In the genomic region with DNA sequence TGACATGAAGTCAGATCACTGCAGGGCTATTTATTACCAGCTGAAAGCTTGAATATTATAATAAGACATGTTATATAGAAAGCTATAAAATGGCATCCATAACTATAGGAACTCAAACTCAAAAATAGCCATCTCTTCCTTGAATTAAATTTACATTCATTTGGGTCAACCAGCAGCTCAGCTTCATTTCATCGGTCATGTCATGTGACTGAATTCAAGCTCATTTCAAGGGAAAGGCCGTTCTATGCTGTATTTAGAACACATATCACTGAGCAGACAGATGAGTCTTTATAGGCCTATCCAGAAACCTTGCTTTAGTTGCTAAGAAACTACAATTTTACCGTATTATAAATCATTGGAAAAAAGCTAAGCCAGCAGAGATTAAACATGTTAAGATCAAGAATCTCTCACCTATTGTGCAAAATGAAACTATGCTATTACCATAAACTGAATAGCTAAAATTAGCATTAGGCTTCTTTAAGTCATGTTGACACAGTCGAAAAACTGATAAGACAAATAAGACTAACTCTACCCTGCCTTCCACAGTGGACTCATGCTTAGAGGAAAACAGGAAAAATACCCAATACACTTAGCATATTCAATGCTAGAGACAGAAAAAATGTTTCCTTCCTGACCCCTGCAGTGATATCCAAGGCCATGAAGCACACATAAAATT, we compare ENCODE assay signal across 8 cellular contexts. TPM values are rescaled to one million over a fixed set of nuclear protein-coding genes. Genes with fewer than 3 reads are reported as not detected.
DNase-seq lines count a peak whose midpoint lies in the region; ATAC-seq, FAIRE-seq and TF ChIP-seq lines count a peak whose summit lies in the region.

No MANE protein-coding gene starts in this region.

- H3K9ac ChIP-seq in SK-N-MC (ENCODE audit: insufficient read length) (peak overlapping the region; percentile 88), fibroblast of lung (ENCODE audit: insufficient read depth, low read length) (no peak overlapping the region)

- peak; percentile 28 for FAIRE-seq in GM19239 (lab: Jason Lieb, UNC)

- H3K36me3 ChIP-seq in SK-N-MC (ENCODE audit: insufficient read depth, low read length) (no peaks in the 10 kb centered on the region), fibroblast of lung (ENCODE audit: control insufficient read depth, insufficient read depth, low read length) (no peaks in the 10 kb centered on the region)

- H3K27ac ChIP-seq in SK-N-MC, result peak overlapping the region; percentile 66
- no peak overlapping the region for H3K27ac ChIP-seq in fibroblast of lung (ENCODE audit: insufficient read depth, low read length)

- H3K4me3 ChIP-seq in SK-N-MC (peak overlapping the region; percentile 89), fibroblast of lung (replicated peaks in 1 of 4; ENCODE audit: control extremely low read depth in 1 of 4, insufficient read depth in 1 of 4, low read depth in 3 of 4, low read length in 4 of 4) (peak overlapping the region; percentile 70 to 93 (median 78))

- H2AFZ ChIP-seq in fibroblast of lung (ENCODE audit: low read length), result no peak overlapping the region

- ATAC-seq in GM19467 (IDR thresholded peaks at IDR 0.05; ENCODE audit: unreplicated experiment), result no peak

- H3K4me1 ChIP-seq in fibroblast of lung (ENCODE audit: control insufficient read depth, extremely low read depth, insufficient read depth, low read length), result peaks cover 18% of the 10 kb centered on the region

- peaks cover 2% of the 10 kb centered on the region for H4K20me1 ChIP-seq in fibroblast of lung (ENCODE audit: control insufficient read depth, extremely low read depth, insufficient read depth, low read length)

- peaks cover 67% of the 10 kb centered on the region for H3K79me2 ChIP-seq in fibroblast of lung (ENCODE audit: control insufficient read depth, insufficient read depth, low read length)

- H3K9me3 ChIP-seq in SK-N-MC (ENCODE audit: low read depth, low read length), result no peaks in the 10 kb centered on the region
- H3K9me3 ChIP-seq in fibroblast of lung (ENCODE audit: control insufficient read depth, insufficient read depth, low read depth, low read length), result no peaks in the 10 kb centered on the region

- H3K4me2 ChIP-seq in fibroblast of lung (ENCODE audit: extremely low read depth, insufficient read depth, low read length), result peak overlapping the region; percentile 95

- H3K27me3 ChIP-seq in fibroblast of lung (ENCODE audit: control insufficient read depth, insufficient read depth, low read length), result no peaks in the 10 kb centered on the region

- TF ChIP-seq CTCF in fibroblast of lung (conservative IDR thresholded peaks at IDR 0.05 in 1 of 2, IDR thresholded peaks at IDR 0.05 in 1 of 2; ENCODE audit: low read depth in 1 of 2, low read length in 2 of 2), result no peak

- no peak for DNase-seq in GM19239 (ENCODE audit: insufficient read length, low spot score)
- no peak for DNase-seq in SK-N-MC (ENCODE audit: low read depth, low spot score)
- DNase-seq in fibroblast of lung (ENCODE audit: low read depth in 2 of 2), result no peak
- DNase-seq in retina, result peak; percentile 9
- no peak for DNase-seq in NCI-H524 treated with DMSO at 0.1 percent for 48 hours (lab: John Stamatoyannopoulos, UW)
- DNase-seq in stimulated activated naive CD4-positive, alpha-beta T cell treated with Interleukin-2 at 50 U/mL for 16 hours (lab: John Stamatoyannopoulos, UW), result no peak
- no peak for DNase-seq in stimulated activated CD4-positive, alpha-beta T cell treated with anti-CD3 and anti-CD28 coated beads, Interleukin-15, amount 100 ng/mL, for 24 hours

RNA-seq across cellular contexts. Expression of gene NPTN, which starts 2.3 kb away (rescaled TPM):
- 121 and 152 TPM in 2 replicates for total RNA-seq in fibroblast of lung
- polyA plus RNA-seq in fibroblast of lung, result 226 and 372 TPM in 2 replicates
- 152 and 229 TPM in 2 replicates for polyA plus RNA-seq in fibroblast of lung (2012)
- 120 and 150 TPM in 2 replicates for polyA minus RNA-seq in fibroblast of lung (ENCODE audit: low replicate concordance)

RNA-seq across cellular contexts. Expression of gene CD276, which starts 53.2 kb away (rescaled TPM):
- total RNA-seq in fibroblast of lung, result 65.7 and 88.5 TPM in 2 replicates
- 103 and 108 TPM in 2 replicates for polyA plus RNA-seq in fibroblast of lung
- 138 and 164 TPM in 2 replicates for polyA plus RNA-seq in fibroblast of lung (2012)
- polyA minus RNA-seq in fibroblast of lung (ENCODE audit: low replicate concordance), result 305 and 348 TPM in 2 replicates
